In the genomic region with DNA sequence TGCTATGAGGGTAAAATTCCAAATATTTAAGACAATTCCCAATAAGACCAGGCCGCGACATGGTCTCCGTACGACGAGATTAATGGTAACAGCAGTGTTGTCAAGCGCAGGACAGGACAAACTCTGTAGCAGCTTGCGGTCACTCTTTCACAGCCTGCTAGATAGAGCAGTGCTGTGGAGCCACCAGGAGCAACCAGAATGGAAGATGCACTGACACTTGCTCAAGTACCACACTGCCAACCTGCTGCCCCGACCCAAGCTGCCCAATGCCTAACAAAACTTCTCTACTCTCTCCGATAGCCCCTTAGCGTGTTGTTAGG, we compare ENCODE assay signal across 1 cellular context.
TF ChIP-seq lines count a peak whose summit lies in the region.

No MANE protein-coding gene starts in this region.

TF ChIP-seq in HepG2, 621 proteins besides CTCF, POLR2A, EP300 and RAD21 (continued from another document and continues in another):
- TF ChIP-seq, protein P1, sequence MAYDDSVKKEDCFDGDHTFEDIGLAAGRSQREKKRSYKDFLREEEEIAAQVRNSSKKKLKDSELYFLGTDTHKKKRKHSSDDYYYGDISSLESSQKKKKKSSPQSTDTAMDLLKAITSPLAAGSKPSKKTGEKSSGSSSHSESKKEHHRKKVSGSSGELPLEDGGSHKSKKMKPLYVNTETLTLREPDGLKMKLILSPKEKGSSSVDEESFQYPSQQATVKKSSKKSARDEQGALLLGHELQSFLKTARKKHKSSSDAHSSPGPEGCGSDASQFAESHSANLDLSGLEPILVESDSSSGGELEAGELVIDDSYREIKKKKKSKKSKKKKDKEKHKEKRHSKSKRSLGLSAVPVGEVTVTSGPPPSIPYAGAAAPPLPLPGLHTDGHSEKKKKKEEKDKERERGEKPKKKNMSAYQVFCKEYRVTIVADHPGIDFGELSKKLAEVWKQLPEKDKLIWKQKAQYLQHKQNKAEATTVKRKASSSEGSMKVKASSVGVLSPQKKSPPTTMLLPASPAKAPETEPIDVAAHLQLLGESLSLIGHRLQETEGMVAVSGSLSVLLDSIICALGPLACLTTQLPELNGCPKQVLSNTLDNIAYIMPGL (CRISPR knock-in tag; IDR thresholded peaks at IDR 0.05; ENCODE audit: borderline replicate concordance in 1 of 2, low read depth in 1 of 2): no peak
- TF ChIP-seq CREBL2 (CRISPR knock-in tag; IDR thresholded peaks at IDR 0.05; ENCODE audit: borderline replicate concordance) (no peak), FOXP1 (IDR thresholded peaks at IDR 0.05) (no peak), FOXP1 (CRISPR knock-in tag; IDR thresholded peaks at IDR 0.05) (no peak), U2AF1 (optimal IDR thresholded peaks at IDR 0.05; ENCODE audit: low read depth, low read length) (peak; percentile 16), ZBTB33 (CRISPR knock-in tag; IDR thresholded peaks at IDR 0.05) (no peak), ATM (IDR thresholded peaks at IDR 0.05; ENCODE audit: borderline replicate concordance) (no peak), ZNF672 (CRISPR knock-in tag; IDR thresholded peaks at IDR 0.05) (0 out of 2 replicates have a peak, but pooled peaks have one; percentile 22), E2F5 (CRISPR knock-in tag; conservative IDR thresholded peaks at IDR 0.05) (no peak), FUBP1 (CRISPR knock-in tag; IDR thresholded peaks at IDR 0.05; ENCODE audit: borderline replicate concordance) (no peak), ZNF34 (CRISPR knock-in tag; IDR thresholded peaks at IDR 0.05; ENCODE audit: borderline replicate concordance) (peak; percentile 51; the same call in 1 of the 2 replicates), ARNTL (CRISPR knock-in tag; IDR thresholded peaks at IDR 0.05) (no peak; the same call in 1 of the 2 replicates), ZNF883 (CRISPR knock-in tag; IDR thresholded peaks at IDR 0.05; ENCODE audit: not compliant biosample characterization) (no peak), E2F1 (CRISPR knock-in tag; IDR thresholded peaks at IDR 0.05) (no peak), MEIS2 (CRISPR knock-in tag; IDR thresholded peaks at IDR 0.05) (0 out of 2 replicates have a peak, but pooled peaks have one; percentile 14), ISX (CRISPR knock-in tag; conservative IDR thresholded peaks at IDR 0.05) (no peak), ZNF609 (CRISPR knock-in tag; IDR thresholded peaks at IDR 0.05; ENCODE audit: borderline replicate concordance) (peak; percentile 31; the same call in 1 of the 2 replicates), ZNF691 (CRISPR knock-in tag; IDR thresholded peaks at IDR 0.05; ENCODE audit: borderline replicate concordance, low read depth) (0 out of 2 replicates have a peak, but pooled peaks have one; percentile 25), THAP11 (CRISPR knock-in tag; IDR thresholded peaks at IDR 0.05) (no peak)
- TF ChIP-seq, protein P2, sequence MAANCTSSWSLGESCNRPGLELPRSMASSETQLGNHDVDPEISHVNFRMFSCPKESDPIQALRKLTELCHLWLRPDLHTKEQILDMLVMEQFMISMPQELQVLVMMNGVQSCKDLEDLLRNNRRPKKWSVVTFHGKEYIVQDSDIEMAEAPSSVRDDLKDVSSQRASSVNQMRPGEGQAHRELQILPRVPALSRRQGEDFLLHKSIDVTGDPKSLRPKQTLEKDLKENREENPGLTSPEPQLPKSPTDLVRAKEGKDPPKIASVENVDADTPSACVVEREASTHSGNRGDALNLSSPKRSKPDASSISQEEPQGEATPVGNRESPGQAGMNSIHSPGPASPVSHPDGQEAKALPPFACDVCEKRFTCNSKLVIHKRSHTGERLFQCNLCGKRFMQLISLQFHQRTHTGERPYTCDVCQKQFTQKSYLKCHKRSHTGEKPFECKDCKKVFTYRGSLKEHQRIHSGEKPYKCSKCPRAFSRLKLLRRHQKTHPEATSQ (CRISPR knock-in tag; IDR thresholded peaks at IDR 0.05; ENCODE audit: borderline replicate concordance): no peak
- TF ChIP-seq, protein P3, sequence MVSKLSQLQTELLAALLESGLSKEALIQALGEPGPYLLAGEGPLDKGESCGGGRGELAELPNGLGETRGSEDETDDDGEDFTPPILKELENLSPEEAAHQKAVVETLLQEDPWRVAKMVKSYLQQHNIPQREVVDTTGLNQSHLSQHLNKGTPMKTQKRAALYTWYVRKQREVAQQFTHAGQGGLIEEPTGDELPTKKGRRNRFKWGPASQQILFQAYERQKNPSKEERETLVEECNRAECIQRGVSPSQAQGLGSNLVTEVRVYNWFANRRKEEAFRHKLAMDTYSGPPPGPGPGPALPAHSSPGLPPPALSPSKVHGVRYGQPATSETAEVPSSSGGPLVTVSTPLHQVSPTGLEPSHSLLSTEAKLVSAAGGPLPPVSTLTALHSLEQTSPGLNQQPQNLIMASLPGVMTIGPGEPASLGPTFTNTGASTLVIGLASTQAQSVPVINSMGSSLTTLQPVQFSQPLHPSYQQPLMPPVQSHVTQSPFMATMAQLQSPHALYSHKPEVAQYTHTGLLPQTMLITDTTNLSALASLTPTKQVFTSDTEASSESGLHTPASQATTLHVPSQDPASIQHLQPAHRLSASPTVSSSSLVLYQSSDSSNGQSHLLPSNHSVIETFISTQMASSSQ (IDR thresholded peaks at IDR 0.05; ENCODE audit: low read depth): no peak
- TF ChIP-seq, protein P3 (CRISPR knock-in tag; IDR thresholded peaks at IDR 0.05; ENCODE audit: borderline replicate concordance): 0 out of 2 replicates have a peak, but pooled peaks have one; percentile 12
- TF ChIP-seq, protein P4, sequence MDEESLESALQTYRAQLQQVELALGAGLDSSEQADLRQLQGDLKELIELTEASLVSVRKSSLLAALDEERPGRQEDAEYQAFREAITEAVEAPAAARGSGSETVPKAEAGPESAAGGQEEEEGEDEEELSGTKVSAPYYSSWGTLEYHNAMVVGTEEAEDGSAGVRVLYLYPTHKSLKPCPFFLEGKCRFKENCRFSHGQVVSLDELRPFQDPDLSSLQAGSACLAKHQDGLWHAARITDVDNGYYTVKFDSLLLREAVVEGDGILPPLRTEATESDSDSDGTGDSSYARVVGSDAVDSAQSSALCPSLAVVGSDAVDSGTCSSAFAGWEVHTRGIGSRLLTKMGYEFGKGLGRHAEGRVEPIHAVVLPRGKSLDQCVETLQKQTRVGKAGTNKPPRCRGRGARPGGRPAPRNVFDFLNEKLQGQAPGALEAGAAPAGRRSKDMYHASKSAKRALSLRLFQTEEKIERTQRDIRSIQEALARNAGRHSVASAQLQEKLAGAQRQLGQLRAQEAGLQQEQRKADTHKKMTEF (CRISPR knock-in tag; IDR thresholded peaks at IDR 0.05): no peak
- TF ChIP-seq, protein P5, sequence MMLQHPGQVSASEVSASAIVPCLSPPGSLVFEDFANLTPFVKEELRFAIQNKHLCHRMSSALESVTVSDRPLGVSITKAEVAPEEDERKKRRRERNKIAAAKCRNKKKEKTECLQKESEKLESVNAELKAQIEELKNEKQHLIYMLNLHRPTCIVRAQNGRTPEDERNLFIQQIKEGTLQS (CRISPR knock-in tag; IDR thresholded peaks at IDR 0.05): no peak
- TF ChIP-seq, protein P6, sequence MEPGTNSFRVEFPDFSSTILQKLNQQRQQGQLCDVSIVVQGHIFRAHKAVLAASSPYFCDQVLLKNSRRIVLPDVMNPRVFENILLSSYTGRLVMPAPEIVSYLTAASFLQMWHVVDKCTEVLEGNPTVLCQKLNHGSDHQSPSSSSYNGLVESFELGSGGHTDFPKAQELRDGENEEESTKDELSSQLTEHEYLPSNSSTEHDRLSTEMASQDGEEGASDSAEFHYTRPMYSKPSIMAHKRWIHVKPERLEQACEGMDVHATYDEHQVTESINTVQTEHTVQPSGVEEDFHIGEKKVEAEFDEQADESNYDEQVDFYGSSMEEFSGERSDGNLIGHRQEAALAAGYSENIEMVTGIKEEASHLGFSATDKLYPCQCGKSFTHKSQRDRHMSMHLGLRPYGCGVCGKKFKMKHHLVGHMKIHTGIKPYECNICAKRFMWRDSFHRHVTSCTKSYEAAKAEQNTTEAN (CRISPR knock-in tag; conservative IDR thresholded peaks at IDR 0.05): no peak
